Comparison of ENCODE assay signal across 10 cellular contexts in genomic region chr5:79318935-79319614, GRCh38.
A peak's percentile ranks its signal among the peaks of the same experiment; 100 is the strongest.
DNase-seq lines count a peak whose midpoint lies in the region; ATAC-seq, FAIRE-seq and TF ChIP-seq lines count a peak whose summit lies in the region.
"Had no signal": no experiment of that assay in that cellular context is flagged by ENCODE, and none has a peak within 500 bp of the region (broad histone marks: within the 10 kb centered on the region; RNA-seq: fewer than 3 reads in every experiment).

No MANE protein-coding gene starts in this region.

- POLR2A ChIA-PET in HepG2 (lab: Yijun Ruan, JAX), result no interaction called here
- POLR2A ChIA-PET in CD4-positive, alpha-beta memory T cell (lab: Charles Lee; ENCODE audit: partially characterized antibody), result no interaction called here

- TF ChIP-seq EP300 in HepG2 (IDR thresholded peaks at IDR 0.05; ENCODE audit: low read depth in 2 of 2, low read length in 2 of 2) (no peak), HepG2 (CRISPR knock-in tag; IDR thresholded peaks at IDR 0.05; ENCODE audit: borderline replicate concordance) (no peak)

- TF ChIP-seq POLR2A in HepG2 (IDR thresholded peaks at IDR 0.05; ENCODE audit: insufficient read depth in 1 of 2, low read depth in 2 of 2, low read length in 2 of 2), result no peak
- TF ChIP-seq POLR2A in right lobe of liver (IDR thresholded peaks at IDR 0.05), result no peak
- no peak for TF ChIP-seq POLR2A in body of pancreas (IDR thresholded peaks at IDR 0.05)

- DNase-seq in HepG2 (ENCODE audit: low spot score) (no peak), right lobe of liver (no peak), RWPE2 (ENCODE audit: low spot score) (no peak), fibroblast of the conjunctiva (ENCODE audit: low read depth) (peak; percentile 90), body of pancreas (no peak)
- no peak for DNase-seq in effector CD4-positive, alpha-beta T cell
- DNase-seq in CD4-positive, alpha-beta memory T cell, result no peak
- DNase-seq: effector CD8-positive, alpha-beta T cell; NCI-H1048 had no signal

- no peak for TF ChIP-seq RAD21 in HepG2 (CRISPR knock-in tag; IDR thresholded peaks at IDR 0.05)

- in situ Hi-C loops in HepG2 (cut with HindIII; ENCODE audit: extremely low pct_ligation_motif_present, low pct_unique_long_range_greater_than_20kb), result no loop called here

- H3K4me3 ChIP-seq in HepG2 (replicated peaks in 1 of 3; ENCODE audit: insufficient read depth in 1 of 3, low read depth in 2 of 3, low read length in 3 of 3), result no peak overlapping the region
- no peak overlapping the region for H3K4me3 ChIP-seq in right lobe of liver
- no peak overlapping the region for H3K4me3 ChIP-seq in RWPE2 (ENCODE audit: severe bottlenecking)
- H3K4me3 ChIP-seq in CD4-positive, alpha-beta memory T cell (ENCODE audit: low read length in 2 of 2), result no peak overlapping the region
- H3K4me3 ChIP-seq in body of pancreas, result no peak overlapping the region

- no peak for ATAC-seq in HepG2
- no peak for ATAC-seq in right lobe of liver
- ATAC-seq in RWPE2 (ENCODE audit: low read depth), result peak; percentile 99
- ATAC-seq in HG02642 (IDR thresholded peaks at IDR 0.05; ENCODE audit: poor library complexity, unreplicated experiment), result no peak
- ATAC-seq in body of pancreas, result no peak

- H3K36me3 ChIP-seq in HepG2 (replicated peaks in 1 of 2; ENCODE audit: control insufficient read depth in 1 of 2, insufficient read depth in 2 of 2, low read length in 2 of 2), result peaks cover 4 to 20% of the 10 kb centered on the region in 2 experiments
- peaks cover 0 to 27% (median 2%) of the 10 kb centered on the region in 4 donors for H3K36me3 ChIP-seq in right lobe of liver
- H3K36me3 ChIP-seq in RWPE2 (ENCODE audit: low read depth), result peaks cover 39% of the 10 kb centered on the region
- peaks cover 3% of the 10 kb centered on the region for H3K36me3 ChIP-seq in CD4-positive, alpha-beta memory T cell (ENCODE audit: insufficient read depth, low read length)
- peaks cover 0 to 12% of the 10 kb centered on the region in 2 donors for H3K36me3 ChIP-seq in body of pancreas (replicated peaks in 1 of 2; ENCODE audit: insufficient read depth in 1 of 2, low read depth in 2 of 2)

- H3K27me3 ChIP-seq in HepG2 (ENCODE audit: control insufficient read depth in 1 of 2, insufficient read depth in 2 of 2, low read length in 2 of 2) (no peaks in the 10 kb centered on the region), right lobe of liver (no peaks in the 10 kb centered on the region), RWPE2 (ENCODE audit: insufficient read depth, poor library complexity, severe bottlenecking) (no peaks in the 10 kb centered on the region), body of pancreas (no peaks in the 10 kb centered on the region)
- H3K27me3 ChIP-seq in CD4-positive, alpha-beta memory T cell (ENCODE audit: insufficient read depth, low read length), result no peaks in the 10 kb centered on the region

- no TSS peak for BruUV-seq in HepG2 (replicated peaks; lab: Mats Ljungman, UMichigan)

- peak overlapping the region in 1 of 7 donors; percentile 6 for H3K27ac Mint-ChIP-seq in CD4-positive, alpha-beta memory T cell

- H3K79me2 ChIP-seq in HepG2 (ENCODE audit: insufficient read depth, low read length), result no peaks in the 10 kb centered on the region

- no peaks in the 10 kb centered on the region for H3K27me3 Mint-ChIP-seq in CD4-positive, alpha-beta memory T cell

- H3K27ac ChIP-seq in HepG2 (ENCODE audit: extremely low read length, insufficient read depth, low read length) (no peak overlapping the region), right lobe of liver (no peak overlapping the region), RWPE2 (ENCODE audit: poor library complexity, severe bottlenecking) (peak overlapping the region; percentile 38), body of pancreas (no peak overlapping the region)
- H3K27ac ChIP-seq in CD4-positive, alpha-beta memory T cell (ENCODE audit: low read depth, low read length), result no peak overlapping the region

- TF ChIP-seq CTCF in HepG2 (CRISPR knock-in tag; IDR thresholded peaks at IDR 0.05), result no peak
- TF ChIP-seq CTCF in right lobe of liver (IDR thresholded peaks at IDR 0.05), result no peak
- no peak for TF ChIP-seq CTCF in RWPE2 (IDR thresholded peaks at IDR 0.05; ENCODE audit: poor library complexity, severe bottlenecking)
- TF ChIP-seq CTCF in body of pancreas (IDR thresholded peaks at IDR 0.05), result no peak

- H3K4me1 Mint-ChIP-seq in CD4-positive, alpha-beta memory T cell, result no peaks in the 10 kb centered on the region

- no peaks in the 10 kb centered on the region for H3K9me3 Mint-ChIP-seq in CD4-positive, alpha-beta memory T cell

- no peak overlapping the region for H3K4me2 ChIP-seq in HepG2 (ENCODE audit: low read depth, low read length)

- H3K36me3 Mint-ChIP-seq in CD4-positive, alpha-beta memory T cell, result peaks cover 43 to 67% of the 10 kb centered on the region in 2 donors

- no peak overlapping the region for H3K9ac ChIP-seq in HepG2 (ENCODE audit: insufficient read depth, low read depth, low read length)

- H4K20me1 ChIP-seq in HepG2 (ENCODE audit: insufficient read depth, low read length), result no peaks in the 10 kb centered on the region

- H3K4me1 ChIP-seq in HepG2 (ENCODE audit: insufficient read depth, low read length) (no peaks in the 10 kb centered on the region), right lobe of liver (no peaks in the 10 kb centered on the region), RWPE2 (ENCODE audit: insufficient read depth, poor library complexity, severe bottlenecking) (peaks cover 11% of the 10 kb centered on the region), body of pancreas (no peaks in the 10 kb centered on the region)
- no peaks in the 10 kb centered on the region for H3K4me1 ChIP-seq in CD4-positive, alpha-beta memory T cell (ENCODE audit: insufficient read depth, low read length)

- H3K4me3 Mint-ChIP-seq in CD4-positive, alpha-beta memory T cell, result no peak overlapping the region

- no peak for FAIRE-seq in HepG2 (lab: Jason Lieb, UNC)

- no peak overlapping the region for H2AFZ ChIP-seq in HepG2 (ENCODE audit: low read length)

- CTCF ChIA-PET in HepG2 (lab: Yijun Ruan, JAX; ENCODE audit: low intra/inter-chr PET ratio, low total read pairs), result no interaction called here
- CTCF ChIA-PET in CD4-positive, alpha-beta memory T cell (lab: Charles Lee; ENCODE audit: partially characterized antibody), result interaction anchor here (1.3 kb wide), 1 partner anchor 15 kb away, joined by 3 read pairs; no protein-coding TSS in a partner anchor

- no peaks in the 10 kb centered on the region for H3K9me3 ChIP-seq in HepG2 (ENCODE audit: low read length)
- H3K9me3 ChIP-seq in right lobe of liver, result no peaks in the 10 kb centered on the region
- H3K9me3 ChIP-seq in RWPE2 (ENCODE audit: severe bottlenecking), result no peaks in the 10 kb centered on the region
- H3K9me3 ChIP-seq in CD4-positive, alpha-beta memory T cell (ENCODE audit: control insufficient read depth in 1 of 2, low read length in 2 of 2), result no peaks in the 10 kb centered on the region
- no peaks in the 10 kb centered on the region for H3K9me3 ChIP-seq in body of pancreas

- intact Hi-C loops in HepG2 (cut with micrococcal nuclease; ENCODE audit: unreplicated experiment), result no loop called here
- intact Hi-C loops in right lobe of liver (cut with DNase I), result no loop called here
- intact Hi-C loops in CD4-positive, alpha-beta memory T cell (cut with micrococcal nuclease), result no loop called here
- intact Hi-C loops in body of pancreas (cut with DNase I), result loop anchor here (10.0 kb wide), 1 partner anchor 846 kb away; no protein-coding TSS in a partner anchor

- WGBS in HepG2 (ENCODE audit: low lambda C conversion rate), result 96% methylated on average over 3 of the region's 3 CpGs
- 93% methylated on average over 3 of the region's 3 CpGs for WGBS in right lobe of liver (ENCODE audit: insufficient coverage, low coverage, low lambda C conversion rate, missing lambda C conversion rate)
- 95 to 97% methylated on average over 3 of the region's 3 CpGs for WGBS in body of pancreas, 2 donors

TF ChIP-seq in HepG2, 621 proteins besides CTCF, POLR2A, EP300 and RAD21:
- peak in 1 of 2 experiments; percentile 78; a peak in 2 of 4 replicates for TF ChIP-seq ATF4 (CRISPR knock-in tag; IDR thresholded peaks at IDR 0.05)
- TF ChIP-seq GATA4 (IDR thresholded peaks at IDR 0.05; ENCODE audit: borderline replicate concordance, low read depth), result no peak
- TF ChIP-seq ZNF607 (CRISPR knock-in tag; IDR thresholded peaks at IDR 0.05; ENCODE audit: borderline replicate concordance), result no peak
- peak; percentile 32; the same call in 1 of the 2 replicates for TF ChIP-seq CEBPG (CRISPR knock-in tag; IDR thresholded peaks at IDR 0.05)
